Comparison of ENCODE assay signal across 16 cellular contexts in genomic region chr12:1914116-1914911, GRCh38. TPM values are rescaled to one million over a fixed set of nuclear protein-coding genes. Genes with fewer than 3 reads are reported as not detected.
A peak's percentile ranks its signal among the peaks of the same experiment; 100 is the strongest.
DNase-seq lines count a peak whose midpoint lies in the region; TF ChIP-seq lines count a peak whose summit lies in the region.
"Had no signal": no experiment of that assay in that cellular context is flagged by ENCODE, and none has a peak within 500 bp of the region (broad histone marks: within the 10 kb centered on the region; RNA-seq: fewer than 3 reads in every experiment).

No MANE protein-coding gene starts in this region.

- DNase-seq in GM10266 (ENCODE audit: extremely low spot score) (peak; percentile 7), coronary artery (ENCODE audit: low spot score) (peak; percentile 53), osteoblast (ENCODE audit: insufficient read length, low spot score, missing footprints) (peak; percentile 74), GM03348 (ENCODE audit: low spot score) (no peak), NCI-H748 treated with DMSO at 0.1 percent for 48 hours (lab: John Stamatoyannopoulos, UW) (no peak), mesendoderm (no peak), globus pallidus (ENCODE audit: low spot score) (no peak)
- DNase-seq: CD4-positive, alpha-beta memory T cell; erythroblast; NCI-H1105; NCI-H2227 treated with DMSO at 0.1 percent for 48 hours; SIG-M5; stimulated activated CD4-positive, alpha-beta T cell treated with anti-CD3 and anti-CD28 coated beads, Interleukin-15, amount 100 ng/mL, for 24 hours had no signal

- peaks cover 0 to 3% (median 0%) of the 10 kb centered on the region in 11 experiments; a peak in 3 of 22 replicates for H3K36me3 ChIP-seq in BLaER1 treated with 17β-estradiol and CSF1 and Interleukin-3, amounts not matched to agents 10 nM and 100 nM
- H3K36me3 ChIP-seq in osteoblast (ENCODE audit: insufficient read depth, low read length) (no peaks in the 10 kb centered on the region), mesendoderm (ENCODE audit: control insufficient read depth, insufficient read depth, low read length) (no peaks in the 10 kb centered on the region)
- H3K36me3 ChIP-seq: adrenal gland, prostate gland had no signal

- H3K56ac ChIP-seq in mesendoderm (ENCODE audit: low read length) = no peak overlapping the region

- H2BK120ac ChIP-seq in mesendoderm (ENCODE audit: low read depth, low read length) = no peak overlapping the region

- no peak overlapping the region for H2AK5ac ChIP-seq in mesendoderm (ENCODE audit: low read length)

- H4K8ac ChIP-seq in mesendoderm (ENCODE audit: low read depth, low read length) = no peak overlapping the region

- no peak overlapping the region for H3K18ac ChIP-seq in mesendoderm (ENCODE audit: low read length)

- no peaks in the 10 kb centered on the region for H3K79me2 ChIP-seq in osteoblast (ENCODE audit: insufficient read depth, low read length)
- H3K79me2 ChIP-seq in mesendoderm (ENCODE audit: control insufficient read depth, insufficient read depth, low read length) = no peaks in the 10 kb centered on the region

- no peak overlapping the region for H3K4ac ChIP-seq in mesendoderm (ENCODE audit: low read depth, low read length)

- no peak overlapping the region for H3K23ac ChIP-seq in mesendoderm (ENCODE audit: low read length)

- H3K27ac ChIP-seq in BLaER1 treated with 17β-estradiol and CSF1 and Interleukin-3, amounts not matched to agents 10 nM and 100 nM = peak overlapping the region in 8 of 11 experiments; percentile 1 to 94 (median 89); a peak in 10 of 22 replicates
- H3K27ac ChIP-seq in coronary artery (no peak overlapping the region), osteoblast (ENCODE audit: low read depth, low read length) (no peak overlapping the region), mesendoderm (ENCODE audit: low read depth, low read length) (no peak overlapping the region)
- H3K27ac ChIP-seq: adrenal gland, prostate gland had no signal

- no peak overlapping the region for H2AFZ ChIP-seq in osteoblast (ENCODE audit: low read length)

- H3K4me1 ChIP-seq in BLaER1 treated with 17β-estradiol and CSF1 and Interleukin-3, amounts not matched to agents 10 nM and 100 nM = peaks cover 51 to 84% (median 82%) of the 10 kb centered on the region in 10 experiments
- H3K4me1 ChIP-seq in osteoblast (ENCODE audit: insufficient read depth, low read length) (no peaks in the 10 kb centered on the region), mesendoderm (ENCODE audit: control insufficient read depth, low read depth, low read length) (no peaks in the 10 kb centered on the region)
- H3K4me1 ChIP-seq: prostate gland had no signal

- no peak overlapping the region for H2BK5ac ChIP-seq in mesendoderm (ENCODE audit: low read length)

- TF ChIP-seq CTCF in GM10266 (IDR thresholded peaks at IDR 0.05; ENCODE audit: control insufficient read depth, insufficient read depth, low read depth, missing control alignments) (no peak), coronary artery (IDR thresholded peaks at IDR 0.05) (no peak), osteoblast (IDR thresholded peaks at IDR 0.05; ENCODE audit: extremely low read depth, low read depth, low read length) (no peak)

- WGBS in mesendoderm (ENCODE audit: extremely low coverage, insufficient coverage, low lambda C conversion rate) = no CpG with 5 or more reads among the region's 17 CpGs

- 0 out of 22 replicates have a peak, but pooled peaks cover 0 to 4% (median 0%) of the 10 kb centered on the region in 11 experiments for H3K27me3 ChIP-seq in BLaER1 treated with 17β-estradiol and CSF1 and Interleukin-3, amounts not matched to agents 10 nM and 100 nM
- peaks cover 5% of the 10 kb centered on the region for H3K27me3 ChIP-seq in osteoblast (ENCODE audit: insufficient read depth, low read length)
- no peaks in the 10 kb centered on the region for H3K27me3 ChIP-seq in mesendoderm (ENCODE audit: insufficient read depth, low read length, poor library complexity)
- H3K27me3 ChIP-seq: adrenal gland had no signal

- peaks cover 0 to 7% (median 0%) of the 10 kb centered on the region in 11 experiments; a peak in 3 of 22 replicates for H3K9me3 ChIP-seq in BLaER1 treated with 17β-estradiol and CSF1 and Interleukin-3, amounts not matched to agents 10 nM and 100 nM (replicated peaks in 1 of 11)
- H3K9me3 ChIP-seq in osteoblast (ENCODE audit: low read depth, low read length) = no peaks in the 10 kb centered on the region
- H3K9me3 ChIP-seq: adrenal gland, prostate gland had no signal

- peak overlapping the region; percentile 25 to 100 (median 97); a peak in 19 of 22 replicates for H3K4me2 ChIP-seq in BLaER1 treated with 17β-estradiol and CSF1 and Interleukin-3, amounts not matched to agents 10 nM and 100 nM
- no peak overlapping the region for H3K4me2 ChIP-seq in osteoblast (ENCODE audit: insufficient read depth, low read length)
- H3K4me2 ChIP-seq in mesendoderm (ENCODE audit: low read length) = no peak overlapping the region

- H3K9ac ChIP-seq in BLaER1 treated with 17β-estradiol and CSF1 and Interleukin-3, amounts not matched to agents 10 nM and 100 nM = peak overlapping the region in 4 of 11 experiments; percentile 24 to 85 (median 58); a peak in 5 of 22 replicates
- H3K9ac ChIP-seq in mesendoderm (ENCODE audit: low read length) = no peak overlapping the region

- no peak overlapping the region for H4K5ac ChIP-seq in mesendoderm (ENCODE audit: low read length)

- H3K4me3 ChIP-seq in BLaER1 treated with 17β-estradiol and CSF1 and Interleukin-3, amounts not matched to agents 10 nM and 100 nM = no peak overlapping the region
- no peak overlapping the region for H3K4me3 ChIP-seq in coronary artery
- no peak overlapping the region for H3K4me3 ChIP-seq in osteoblast (ENCODE audit: insufficient read depth, low read length)
- no peak overlapping the region for H3K4me3 ChIP-seq in mesendoderm (ENCODE audit: low read length)
- H3K4me3 ChIP-seq: adrenal gland, prostate gland had no signal

- no peaks in the 10 kb centered on the region for H4K20me1 ChIP-seq in BLaER1 treated with 17β-estradiol and CSF1 and Interleukin-3, amounts not matched to agents 10 nM and 100 nM
- no peaks in the 10 kb centered on the region for H4K20me1 ChIP-seq in osteoblast (ENCODE audit: insufficient read depth, low read length)

- no peak overlapping the region for H2BK15ac ChIP-seq in mesendoderm (replicated peaks; ENCODE audit: low read depth)

- no peaks in the 10 kb centered on the region for H3K79me1 ChIP-seq in mesendoderm (ENCODE audit: low read length)

RNA-seq across cellular contexts. Expression of gene CACNA2D4, which starts 4.1 kb away (rescaled TPM):
- total RNA-seq in osteoblast = 0.72 and 0.88 TPM in 2 replicates
- 0.18 TPM for polyA plus RNA-seq in mesendoderm (2013, experiment 1 of 2)
- polyA plus RNA-seq in mesendoderm (2013, experiment 2 of 2) = 0.13 TPM

Comparison
In these comparisons a context has a peak if more than half of its experiments do, and no peak if none do; other contexts are left out.
1. H3K27ac ChIP-seq: peak in BLaER1 treated with 17β-estradiol and CSF1 and Interleukin-3, amounts not matched to agents 10 nM and 100 nM (8 of 11); none in coronary artery (0 of 2), osteoblast (single experiment) and mesendoderm (single experiment).
2. H3K4me2 ChIP-seq: peak in BLaER1 treated with 17β-estradiol and CSF1 and Interleukin-3, amounts not matched to agents 10 nM and 100 nM (11 of 11); none in osteoblast (single experiment) and mesendoderm (single experiment).
3. DNase-seq: peak in GM10266 (single experiment), coronary artery (single experiment) and osteoblast (single experiment); none in GM03348 (single experiment), NCI-H748 treated with DMSO at 0.1 percent for 48 hours (single experiment), mesendoderm (single experiment) and globus pallidus (single experiment).